ENCODE assay signal across 20 cellular contexts in genomic region chr2:233992481-233993217, GRCh38. TPM values are rescaled to one million over a fixed set of nuclear protein-coding genes. Genes with fewer than 3 reads are reported as not detected.
A peak's percentile ranks its signal among the peaks of the same experiment; 100 is the strongest.
DNase-seq lines count a peak whose midpoint lies in the region; ATAC-seq and TF ChIP-seq lines count a peak whose summit lies in the region.
"Had no signal": no experiment of that assay in that cellular context is flagged by ENCODE, and none has a peak within 500 bp of the region (broad histone marks: within the 10 kb centered on the region; RNA-seq: fewer than 3 reads in every experiment).

No MANE protein-coding gene starts in this region.

- H3K27me3 Mint-ChIP-seq in activated naive CD8-positive, alpha-beta T cell = no peaks in the 10 kb centered on the region
- no peaks in the 10 kb centered on the region for H3K27me3 Mint-ChIP-seq in activated naive CD8-positive, alpha-beta T cell treated with anti-CD3 and anti-CD28 coated beads, Interleukin-2, amount 50 U/mL, for 24 hours
- H3K27me3 Mint-ChIP-seq in activated T-helper 17 cell treated with anti-CD3 and anti-CD28 coated beads, Interleukin-2, amount 50 U/mL, for 72 hours = no peaks in the 10 kb centered on the region
- H3K27me3 Mint-ChIP-seq in glutamatergic neuron (ENCODE audit: unreplicated experiment) = peaks cover 6% of the 10 kb centered on the region

- H3K9me3 ChIP-seq in right lobe of liver = no peaks in the 10 kb centered on the region
- H3K9me3 ChIP-seq: MG63 had no signal

- peaks cover 0 to 53% (median 0%) of the 10 kb centered on the region in 4 donors for H3K36me3 ChIP-seq in right lobe of liver
- H3K36me3 ChIP-seq: MG63 had no signal

- no peak for DNase-seq in activated naive CD8-positive, alpha-beta T cell treated with anti-CD3 and anti-CD28 coated beads, Interleukin-2, amount 50 U/mL, for 24 hours
- DNase-seq in glutamatergic neuron = no peak
- no peak for DNase-seq in sciatic nerve (ENCODE audit: low spot score)
- no peak for DNase-seq in right lobe of liver
- DNase-seq: DMS53, EL, GOT3, Kasumi-1, MG63, NCI-H1092, NCI-H2081, NCI-H2171 treated with DMSO at 0.1 percent for 48 hours, NCI-H446 had no signal

- 85% methylated on average over 8 of the region's 8 CpGs for WGBS in right lobe of liver (ENCODE audit: insufficient coverage, low coverage, low lambda C conversion rate, missing lambda C conversion rate)

- no peak overlapping the region for H3K4me3 ChIP-seq in right lobe of liver
- H3K4me3 ChIP-seq: MG63 had no signal

- no peak for TF ChIP-seq POLR2A in right lobe of liver (IDR thresholded peaks at IDR 0.05)

- no peak overlapping the region for H3K27ac ChIP-seq in right lobe of liver

- H3K27me3 ChIP-seq in right lobe of liver = no peaks in the 10 kb centered on the region
- H3K27me3 ChIP-seq: MG63 had no signal

- intact Hi-C loops in sciatic nerve (cut with DNase I) = no loop called here
- intact Hi-C loops in right lobe of liver (cut with DNase I) = no loop called here

- H3K4me3 Mint-ChIP-seq in activated naive CD8-positive, alpha-beta T cell = peak overlapping the region; percentile 12
- no peak overlapping the region for H3K4me3 Mint-ChIP-seq in activated naive CD8-positive, alpha-beta T cell treated with anti-CD3 and anti-CD28 coated beads, Interleukin-2, amount 50 U/mL, for 24 hours
- peak overlapping the region; percentile 4 for H3K4me3 Mint-ChIP-seq in activated T-helper 17 cell treated with anti-CD3 and anti-CD28 coated beads, Interleukin-2, amount 50 U/mL, for 72 hours
- peak overlapping the region; percentile 41 for H3K4me3 Mint-ChIP-seq in glutamatergic neuron (ENCODE audit: unreplicated experiment)
- H3K4me3 Mint-ChIP-seq: B cell had no signal

- H3K4me1 ChIP-seq in right lobe of liver = peaks cover 0 to 24% (median 8%) of the 10 kb centered on the region in 4 donors

- no peak for ATAC-seq in activated naive CD8-positive, alpha-beta T cell treated with anti-CD3 and anti-CD28 coated beads, Interleukin-2, amount 50 U/mL, for 24 hours
- ATAC-seq in activated T-helper 17 cell treated with anti-CD3 and anti-CD28 coated beads, Interleukin-2, amount 50 U/mL, for 72 hours (replicated peaks) = no peak
- ATAC-seq in sciatic nerve (no peak), GM21381 (IDR thresholded peaks at IDR 0.05; ENCODE audit: unreplicated experiment) (no peak), right lobe of liver (no peak)
- ATAC-seq: HCT116, Right ventricle myocardium inferior had no signal

- H3K9me3 Mint-ChIP-seq in activated naive CD8-positive, alpha-beta T cell (ENCODE audit: low read depth) = peaks cover 6% of the 10 kb centered on the region
- peaks cover 14% of the 10 kb centered on the region for H3K9me3 Mint-ChIP-seq in activated naive CD8-positive, alpha-beta T cell treated with anti-CD3 and anti-CD28 coated beads, Interleukin-2, amount 50 U/mL, for 24 hours
- peaks cover 10% of the 10 kb centered on the region for H3K9me3 Mint-ChIP-seq in activated T-helper 17 cell treated with anti-CD3 and anti-CD28 coated beads, Interleukin-2, amount 50 U/mL, for 72 hours
- H3K9me3 Mint-ChIP-seq in glutamatergic neuron (ENCODE audit: unreplicated experiment) = peaks cover 16% of the 10 kb centered on the region

- TF ChIP-seq CTCF in glutamatergic neuron (IDR thresholded peaks at IDR 0.05; ENCODE audit: partially characterized antibody, unreplicated experiment) (no peak), right lobe of liver (IDR thresholded peaks at IDR 0.05) (no peak)

- H3K4me1 Mint-ChIP-seq in activated naive CD8-positive, alpha-beta T cell (ENCODE audit: low read depth) = peaks cover 77% of the 10 kb centered on the region
- peaks cover 50% of the 10 kb centered on the region for H3K4me1 Mint-ChIP-seq in activated naive CD8-positive, alpha-beta T cell treated with anti-CD3 and anti-CD28 coated beads, Interleukin-2, amount 50 U/mL, for 24 hours
- H3K4me1 Mint-ChIP-seq in activated T-helper 17 cell treated with anti-CD3 and anti-CD28 coated beads, Interleukin-2, amount 50 U/mL, for 72 hours = peaks cover 59% of the 10 kb centered on the region
- H3K4me1 Mint-ChIP-seq in glutamatergic neuron (ENCODE audit: low read depth, unreplicated experiment) = peaks cover 36% of the 10 kb centered on the region

- peaks cover 5% of the 10 kb centered on the region for H3K36me3 Mint-ChIP-seq in activated naive CD8-positive, alpha-beta T cell
- H3K36me3 Mint-ChIP-seq in activated naive CD8-positive, alpha-beta T cell treated with anti-CD3 and anti-CD28 coated beads, Interleukin-2, amount 50 U/mL, for 24 hours (ENCODE audit: low read depth) = peaks cover 7% of the 10 kb centered on the region
- H3K36me3 Mint-ChIP-seq in activated T-helper 17 cell treated with anti-CD3 and anti-CD28 coated beads, Interleukin-2, amount 50 U/mL, for 72 hours (ENCODE audit: low read depth) = no peaks in the 10 kb centered on the region
- peaks cover 6% of the 10 kb centered on the region for H3K36me3 Mint-ChIP-seq in glutamatergic neuron (ENCODE audit: unreplicated experiment)

- no peak overlapping the region for H3K27ac Mint-ChIP-seq in activated naive CD8-positive, alpha-beta T cell
- no peak overlapping the region for H3K27ac Mint-ChIP-seq in activated naive CD8-positive, alpha-beta T cell treated with anti-CD3 and anti-CD28 coated beads, Interleukin-2, amount 50 U/mL, for 24 hours
- no peak overlapping the region for H3K27ac Mint-ChIP-seq in activated T-helper 17 cell treated with anti-CD3 and anti-CD28 coated beads, Interleukin-2, amount 50 U/mL, for 72 hours
- H3K27ac Mint-ChIP-seq in glutamatergic neuron (ENCODE audit: unreplicated experiment) = peak overlapping the region; percentile 74
- H3K27ac Mint-ChIP-seq: B cell had no signal

RNA-seq across cellular contexts. Expression of gene SPP2, which starts 57.9 kb away (rescaled TPM):
- not detected for total RNA-seq in activated T-helper 17 cell treated with anti-CD3 and anti-CD28 coated beads, Interleukin-2, amount 50 U/mL, for 72 hours
- total RNA-seq in glutamatergic neuron (ENCODE audit: unreplicated experiment) = not detected
- not detected for total RNA-seq in sciatic nerve
- total RNA-seq in right lobe of liver = 100 to 1,000 TPM in 2 of 6 experiments, 10 to 100 TPM in 4; 31.9 to 177 (median 70.2) TPM
- total RNA-seq: A172, B cell, Right ventricle myocardium inferior had no signal

Comparison
In these comparisons a context has a peak if more than half of its experiments do, and no peak if none do; other contexts are left out.
1. RNA of gene SPP2, which starts 57.9 kb away (total RNA-seq): 31.9 to 177 TPM in right lobe of liver; not detected in sciatic nerve (single experiment), not detected in activated T-helper 17 cell treated with anti-CD3 and anti-CD28 coated beads, Interleukin-2, amount 50 U/mL, for 72 hours and not detected in glutamatergic neuron (single experiment); every median in the first group is over 10 times any median in the second.